ENCODE assay signal across 1 cellular context in the genomic region with DNA sequence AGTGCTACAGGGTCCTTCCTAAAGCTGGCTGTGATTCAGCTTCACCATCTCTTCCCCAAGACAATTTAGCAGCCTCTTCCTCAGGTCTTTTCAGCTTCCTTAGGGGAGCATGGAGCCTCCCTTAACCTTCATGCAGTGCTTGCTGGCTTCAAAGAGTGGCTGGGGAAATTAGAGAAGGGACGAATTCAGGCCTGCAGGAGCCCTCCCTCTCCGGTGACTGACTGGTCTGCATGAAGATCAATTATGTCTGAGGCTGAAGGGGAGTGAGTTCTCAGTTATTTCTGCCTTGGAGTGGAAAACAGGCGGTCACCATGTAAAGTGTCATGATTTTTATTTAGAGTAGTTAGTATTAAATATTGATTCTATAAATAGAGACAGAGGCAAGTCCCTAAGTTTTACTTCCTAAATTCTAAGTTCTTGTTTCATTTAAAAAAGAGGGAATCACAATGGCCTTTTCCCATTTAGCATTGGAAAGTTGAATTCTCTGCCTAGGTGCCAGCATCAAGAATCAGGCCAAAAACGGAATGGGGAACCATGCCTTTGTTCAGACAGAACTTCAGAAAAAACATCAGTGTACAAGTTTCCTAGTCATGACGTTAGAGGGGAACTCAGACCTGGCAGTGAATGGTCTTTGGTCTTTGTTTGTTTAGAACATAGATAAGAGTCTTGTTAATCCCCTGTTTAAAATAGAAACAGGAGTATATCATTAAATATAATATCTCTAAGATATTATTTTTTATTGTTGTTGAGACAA.
TF ChIP-seq lines count a peak whose summit lies in the region.

No MANE protein-coding gene starts in this region.

TF ChIP-seq in HepG2, 621 proteins besides CTCF, POLR2A, EP300 and RAD21:
- no peak for TF ChIP-seq ZNF382 (CRISPR knock-in tag; IDR thresholded peaks at IDR 0.05; ENCODE audit: borderline replicate concordance)
- no peak for TF ChIP-seq KLF6 (CRISPR knock-in tag; IDR thresholded peaks at IDR 0.05)
- TF ChIP-seq HOXA5 (CRISPR knock-in tag; IDR thresholded peaks at IDR 0.05): no peak
- no peak for TF ChIP-seq ZNF768 (CRISPR knock-in tag; IDR thresholded peaks at IDR 0.05)
- TF ChIP-seq, protein P1, sequence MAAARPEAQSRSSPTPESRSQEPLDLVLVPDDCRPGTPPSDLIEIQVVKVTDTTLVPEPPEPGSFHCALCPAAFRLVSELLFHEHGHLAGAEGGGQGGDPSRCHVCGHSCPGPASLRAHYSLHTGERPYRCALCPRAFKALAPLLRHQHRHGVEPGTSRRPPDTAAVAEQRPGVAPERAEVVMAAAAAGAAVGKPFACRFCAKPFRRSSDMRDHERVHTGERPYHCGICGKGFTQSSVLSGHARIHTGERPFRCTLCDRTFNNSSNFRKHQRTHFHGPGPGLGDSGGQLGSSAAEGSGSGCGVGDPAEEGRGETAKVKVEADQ (CRISPR knock-in tag; IDR thresholded peaks at IDR 0.05; ENCODE audit: borderline replicate concordance): no peak
- TF ChIP-seq HOXD1 (CRISPR knock-in tag; IDR thresholded peaks at IDR 0.05): no peak
